31 cellular contexts compared by ENCODE assay signal in genomic region chr2:14240868-14241267, GRCh38.
"Had no signal": no experiment of that assay in that cellular context is flagged by ENCODE, and none has a peak within 500 bp of the region (broad histone marks: within the 10 kb centered on the region; RNA-seq: fewer than 3 reads in every experiment).

No MANE protein-coding gene starts in this region.

- H3K27ac ChIP-seq: PC-9, RWPE1, SJCRH30, SK-N-MC had no signal

- H3K4me3 Mint-ChIP-seq: T-cell had no signal

- H3K4me2 ChIP-seq: PC-9 had no signal

- DNase-seq: Kasumi-1, MG63, NCI-H1048, NCI-H1092 treated with DMSO at 0.1 percent for 48 hours, NCI-H1105 treated with DMSO at 0.1 percent for 48 hours, NCI-H1417 treated with DMSO at 0.1 percent for 48 hours, NCI-H1436 treated with DMSO at 0.1 percent for 48 hours, NCI-H1694 treated with DMSO at 0.1 percent for 48 hours, NCI-H187 treated with DMSO at 0.1 percent for 48 hours, NCI-H2029, NCI-H2081, NCI-H2171 treated with DMSO at 0.1 percent for 48 hours, NCI-H226, NCI-H446 treated with DMSO at 0.1 percent for 48 hours, NCI-H510A, NCI-H524, NCI-H526, NCI-H69, NCI-H748 treated with DMSO at 0.1 percent for 48 hours, NCI-H82, PC-9, SHP77, SIG-M5, SJCRH30, T-cell had no signal

- H3K9me3 ChIP-seq: MG63, SJCRH30 had no signal

- ATAC-seq: Panc1, Right ventricle myocardium inferior, SK-N-SH treated with all-trans-retinoic acid at 6 μM for 48 hours, T-cell had no signal

- H3K4me3 ChIP-seq: MG63, PC-9, SJCRH30, SK-N-MC had no signal

- H3K27me3 ChIP-seq: MG63, SJCRH30 had no signal

- H3K27ac Mint-ChIP-seq: T-cell had no signal

- H3K36me3 ChIP-seq: MG63, SJCRH30 had no signal

- H3K27me3 Mint-ChIP-seq: T-cell had no signal

- H3K36me3 Mint-ChIP-seq: T-cell had no signal

- H3K4me1 Mint-ChIP-seq: T-cell had no signal

- H3K4me1 ChIP-seq: SJCRH30 had no signal

- H2AFZ ChIP-seq: PC-9 had no signal

- FAIRE-seq: RCC 7860 had no signal
